In the genomic region with DNA sequence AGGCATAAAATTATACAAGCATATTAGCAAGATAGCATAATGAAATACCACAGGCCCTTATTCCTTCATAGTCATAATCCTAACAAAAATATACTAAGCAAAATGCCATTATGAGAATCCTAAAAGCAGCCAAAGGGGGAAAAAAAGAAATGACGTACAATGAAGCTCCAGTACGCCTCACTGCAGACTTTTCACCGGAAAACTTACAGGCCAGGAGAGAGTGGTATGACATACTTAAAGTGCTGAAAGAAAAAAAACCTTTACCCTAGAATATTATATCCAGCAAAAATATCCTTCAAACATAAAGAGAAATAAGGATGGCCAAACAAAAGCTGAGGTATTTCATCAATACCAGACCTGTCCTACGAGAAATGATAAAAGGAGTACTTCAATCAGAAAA, we compare ENCODE assay signal across 22 cellular contexts. TPM values are rescaled to one million over a fixed set of nuclear protein-coding genes. Genes with fewer than 3 reads are reported as not detected.
DNase-seq lines count a peak whose midpoint lies in the region; ATAC-seq, FAIRE-seq and TF ChIP-seq lines count a peak whose summit lies in the region.
"Had no signal": no experiment of that assay in that cellular context is flagged by ENCODE, and none has a peak within 500 bp of the region (broad histone marks: within the 10 kb centered on the region; RNA-seq: fewer than 3 reads in every experiment).

No MANE protein-coding gene starts in this region.

- H3K56ac ChIP-seq in mesendoderm (ENCODE audit: low read length): no peak overlapping the region

- H2AFZ ChIP-seq in K562 (ENCODE audit: low read depth, low read length): no peak overlapping the region

- peaks cover 98% of the 10 kb centered on the region for H3K9me3 ChIP-seq in HUES64 (ENCODE audit: insufficient read depth, low read depth, low read length)
- H3K9me3 ChIP-seq in K562 (replicated peaks; ENCODE audit: control insufficient read depth, insufficient read depth, low read depth, low read length): peaks cover 47% of the 10 kb centered on the region
- H3K9me3 ChIP-seq in left lung: peaks cover 3 to 100% of the 10 kb centered on the region in 2 donors

- H3K27me3 ChIP-seq in HUES64 (ENCODE audit: insufficient read depth, low read length) (no peaks in the 10 kb centered on the region), K562 (ENCODE audit: control insufficient read depth in 2 of 2, insufficient read depth in 2 of 2, low read length in 2 of 2) (no peaks in the 10 kb centered on the region), mesendoderm (ENCODE audit: insufficient read depth, low read length, poor library complexity) (no peaks in the 10 kb centered on the region), left lung (no peaks in the 10 kb centered on the region)

- H3K27ac ChIP-seq in HUES64 (ENCODE audit: low read depth, low read length): no peak overlapping the region
- H3K27ac ChIP-seq in K562 (ENCODE audit: extremely low read depth, low read depth, low read length): no peak overlapping the region
- no peak overlapping the region for H3K27ac ChIP-seq in mesendoderm (ENCODE audit: low read depth, low read length)
- H3K27ac ChIP-seq in left lung: no peak overlapping the region
- H3K27ac ChIP-seq: 22Rv1, A549 had no signal

- H3K4me3 ChIP-seq in HUES64 (ENCODE audit: low read length) (0 out of 2 replicates have a peak overlapping the region, but pooled peaks have one; percentile 21), K562 (no peak overlapping the region), mesendoderm (ENCODE audit: low read length) (peak overlapping the region; percentile 36), left lung (no peak overlapping the region)
- H3K4me3 ChIP-seq: A549 had no signal

- TF ChIP-seq POLR2A in K562 (conservative IDR thresholded peaks at IDR 0.05): no peak

- H2BK15ac ChIP-seq in mesendoderm (replicated peaks; ENCODE audit: low read depth): no peak overlapping the region

- H3K79me2 ChIP-seq in K562 (ENCODE audit: control insufficient read depth, insufficient read depth, low read length): no peaks in the 10 kb centered on the region
- H3K79me2 ChIP-seq in mesendoderm (ENCODE audit: control insufficient read depth, insufficient read depth, low read length): peaks cover 2% of the 10 kb centered on the region

- no peak for FAIRE-seq in K562 (lab: Jason Lieb, UNC)
- FAIRE-seq: A549, HTR-8/SVneo had no signal

- H3K27me3 Mint-ChIP-seq in activated naive CD8-positive, alpha-beta T cell: no peaks in the 10 kb centered on the region
- no peaks in the 10 kb centered on the region for H3K27me3 Mint-ChIP-seq in activated naive CD8-positive, alpha-beta T cell treated with anti-CD3 and anti-CD28 coated beads for 36 hours
- H3K27me3 Mint-ChIP-seq in activated T-helper 1 cell treated with anti-CD3 and anti-CD28 coated beads, Interleukin-12 subunit alpha, Interleukin-12 subunit beta, Interleukin-2, Interleukin-4 antibody, amounts not matched to agents 30 ng/mL and 10 ng/mL and 1 ng/mL, durations not matched to agents 14 hours and 24 hours and 36 hours (ENCODE audit: insufficient read depth): no peaks in the 10 kb centered on the region

- WGBS in HUES64: 96% methylated on average over 4 of the region's 4 CpGs
- 52% methylated on average over 4 of the region's 4 CpGs for WGBS in K562 (ENCODE audit: insufficient coverage, low coverage, missing lambda C conversion rate)
- no CpG with 5 or more reads among the region's 4 CpGs for WGBS in mesendoderm (ENCODE audit: extremely low coverage, insufficient coverage, low lambda C conversion rate)

- H3K4me1 Mint-ChIP-seq in activated naive CD8-positive, alpha-beta T cell (ENCODE audit: low read depth): no peaks in the 10 kb centered on the region
- H3K4me1 Mint-ChIP-seq in activated naive CD8-positive, alpha-beta T cell treated with anti-CD3 and anti-CD28 coated beads for 36 hours: no peaks in the 10 kb centered on the region
- no peaks in the 10 kb centered on the region for H3K4me1 Mint-ChIP-seq in activated T-helper 1 cell treated with anti-CD3 and anti-CD28 coated beads, Interleukin-12 subunit alpha, Interleukin-12 subunit beta, Interleukin-2, Interleukin-4 antibody, amounts not matched to agents 30 ng/mL and 10 ng/mL and 1 ng/mL, durations not matched to agents 14 hours and 24 hours and 36 hours (ENCODE audit: low read depth)

- BruUV-seq in K562 (replicated peaks; lab: Mats Ljungman, UMichigan): no TSS peak

- H3K18ac ChIP-seq in mesendoderm (ENCODE audit: low read length): no peak overlapping the region

- no peaks in the 10 kb centered on the region for H3K9me1 ChIP-seq in K562 (ENCODE audit: control insufficient read depth, insufficient read depth, low read length)

- H4K20me1 ChIP-seq in K562 (replicated peaks; ENCODE audit: control insufficient read depth, insufficient read depth, low read length): no peaks in the 10 kb centered on the region

- H3K4me2 ChIP-seq in K562 (ENCODE audit: insufficient read depth, low read length) (no peak overlapping the region), mesendoderm (ENCODE audit: low read length) (no peak overlapping the region)
- H3K4me2 ChIP-seq: A549 had no signal

- peaks cover 63% of the 10 kb centered on the region for H3K9me3 Mint-ChIP-seq in activated naive CD8-positive, alpha-beta T cell (ENCODE audit: low read depth)
- H3K9me3 Mint-ChIP-seq in activated naive CD8-positive, alpha-beta T cell treated with anti-CD3 and anti-CD28 coated beads for 36 hours: peaks cover 82% of the 10 kb centered on the region
- H3K9me3 Mint-ChIP-seq in activated T-helper 1 cell treated with anti-CD3 and anti-CD28 coated beads, Interleukin-12 subunit alpha, Interleukin-12 subunit beta, Interleukin-2, Interleukin-4 antibody, amounts not matched to agents 30 ng/mL and 10 ng/mL and 1 ng/mL, durations not matched to agents 14 hours and 24 hours and 36 hours: peaks cover 86% of the 10 kb centered on the region

- H2AK5ac ChIP-seq in mesendoderm (ENCODE audit: low read length): no peak overlapping the region

- no peak overlapping the region for H2BK5ac ChIP-seq in mesendoderm (ENCODE audit: low read length)

- H3K36me3 ChIP-seq in HUES64 (ENCODE audit: insufficient read depth, low read length): peaks cover 95% of the 10 kb centered on the region
- H3K36me3 ChIP-seq in K562 (ENCODE audit: control insufficient read depth, insufficient read depth, low read length): peaks cover 50% of the 10 kb centered on the region
- H3K36me3 ChIP-seq in mesendoderm (ENCODE audit: control insufficient read depth, insufficient read depth, low read length): peaks cover 13% of the 10 kb centered on the region
- no peaks in the 10 kb centered on the region for H3K36me3 ChIP-seq in left lung

- TF ChIP-seq EP300 in K562 (IDR thresholded peaks at IDR 0.05; ENCODE audit: low read length): no peak

- TF ChIP-seq CTCF in K562 (IDR thresholded peaks at IDR 0.05 in 2 of 3, conservative IDR thresholded peaks at IDR 0.05 in 1 of 3; ENCODE audit: insufficient read depth in 2 of 3, low read depth in 1 of 3, low read length in 3 of 3) (no peak), left lung (IDR thresholded peaks at IDR 0.05) (no peak)

- no peak overlapping the region for H2BK120ac ChIP-seq in mesendoderm (ENCODE audit: low read depth, low read length)

- no peak overlapping the region for H3K23ac ChIP-seq in mesendoderm (ENCODE audit: low read length)

- TF ChIP-seq RAD21 in K562 (CRISPR knock-in tag; conservative IDR thresholded peaks at IDR 0.05 in 1 of 2, IDR thresholded peaks at IDR 0.05 in 1 of 2): no peak

- no peak overlapping the region for H4K8ac ChIP-seq in mesendoderm (ENCODE audit: low read depth, low read length)

- peaks cover 3% of the 10 kb centered on the region for H3K79me1 ChIP-seq in mesendoderm (ENCODE audit: low read length)

- intact Hi-C loops in K562 (cut with micrococcal nuclease) (no loop called here), posterior cingulate gyrus (cut with DNase I) (no loop called here), left lung (cut with DNase I) (no loop called here)
- intact Hi-C loops in activated T-helper 1 cell treated with anti-CD3 and anti-CD28 coated beads, Interleukin-12 subunit alpha, Interleukin-12 subunit beta, Interleukin-2, Interleukin-4 antibody, amounts not matched to agents 30 ng/mL and 10 ng/mL and 1 ng/mL, durations not matched to agents 14 hours and 24 hours and 36 hours (cut with micrococcal nuclease): no loop called here

- CTCF ChIA-PET in K562 (lab: Yijun Ruan, JAX; ENCODE audit: low intra/inter-chr PET ratio): no interaction called here

- H4K5ac ChIP-seq in mesendoderm (ENCODE audit: low read length): no peak overlapping the region

- H3K36me3 Mint-ChIP-seq in activated naive CD8-positive, alpha-beta T cell: peaks cover 36% of the 10 kb centered on the region
- peaks cover 34% of the 10 kb centered on the region for H3K36me3 Mint-ChIP-seq in activated naive CD8-positive, alpha-beta T cell treated with anti-CD3 and anti-CD28 coated beads for 36 hours
- H3K36me3 Mint-ChIP-seq in activated T-helper 1 cell treated with anti-CD3 and anti-CD28 coated beads, Interleukin-12 subunit alpha, Interleukin-12 subunit beta, Interleukin-2, Interleukin-4 antibody, amounts not matched to agents 30 ng/mL and 10 ng/mL and 1 ng/mL, durations not matched to agents 14 hours and 24 hours and 36 hours (ENCODE audit: low read depth): peaks cover 4% of the 10 kb centered on the region

- H3K9ac ChIP-seq in HUES64 (ENCODE audit: low read depth, low read length) (no peak overlapping the region), K562 (ENCODE audit: insufficient read depth in 1 of 2, low read depth in 2 of 2, low read length in 2 of 2) (no peak overlapping the region), mesendoderm (ENCODE audit: low read length) (no peak overlapping the region)

- H3K27ac Mint-ChIP-seq in activated naive CD8-positive, alpha-beta T cell: no peak overlapping the region
- no peak overlapping the region for H3K27ac Mint-ChIP-seq in activated naive CD8-positive, alpha-beta T cell treated with anti-CD3 and anti-CD28 coated beads for 36 hours
- no peak overlapping the region for H3K27ac Mint-ChIP-seq in activated T-helper 1 cell treated with anti-CD3 and anti-CD28 coated beads, Interleukin-12 subunit alpha, Interleukin-12 subunit beta, Interleukin-2, Interleukin-4 antibody, amounts not matched to agents 30 ng/mL and 10 ng/mL and 1 ng/mL, durations not matched to agents 14 hours and 24 hours and 36 hours
- H3K27ac Mint-ChIP-seq: CD8-positive, alpha-beta T cell; HFFc6 had no signal

- DNase-seq in activated naive CD8-positive, alpha-beta T cell treated with anti-CD3 and anti-CD28 coated beads for 36 hours: no peak
- DNase-seq in K562 (ENCODE audit: extremely low read depth in 1 of 4, low spot score in 3 of 4): no peak
- peak; percentile 12 for DNase-seq in mesendoderm
- no peak for DNase-seq in activated T-helper 1 cell treated with anti-CD3 and anti-CD28 coated beads, Interleukin-12 subunit alpha, Interleukin-12 subunit beta, Interleukin-2, Interleukin-4 antibody, amounts not matched to agents 30 ng/mL and 10 ng/mL and 1 ng/mL, durations not matched to agents 14 hours and 24 hours and 36 hours (ENCODE audit: low spot score)
- no peak for DNase-seq in posterior cingulate gyrus
- no peak for DNase-seq in left lung
- DNase-seq: AML-193; Calu3; CD8-positive, alpha-beta T cell; DMS79 treated with DMSO at 0.1 percent for 48 hours; GF-D8; GOT3; H7; HFFc6; IMR-90; KBM-7 had no signal

- H3K4ac ChIP-seq in mesendoderm (ENCODE audit: low read depth, low read length): no peak overlapping the region

- H3K4me1 ChIP-seq in HUES64 (ENCODE audit: insufficient read depth, low read length) (no peaks in the 10 kb centered on the region), K562 (replicated peaks in 1 of 2; ENCODE audit: control insufficient read depth in 2 of 2, insufficient read depth in 2 of 2, low read length in 2 of 2) (no peaks in the 10 kb centered on the region), mesendoderm (ENCODE audit: control insufficient read depth, low read depth, low read length) (no peaks in the 10 kb centered on the region), left lung (no peaks in the 10 kb centered on the region)
- H3K4me1 ChIP-seq: A549 had no signal

- in situ Hi-C loops in K562 (cut with MboI): no loop called here

- peak overlapping the region; percentile 3 for H3K4me3 Mint-ChIP-seq in activated naive CD8-positive, alpha-beta T cell
- H3K4me3 Mint-ChIP-seq in activated naive CD8-positive, alpha-beta T cell treated with anti-CD3 and anti-CD28 coated beads for 36 hours: no peak overlapping the region
- no peak overlapping the region for H3K4me3 Mint-ChIP-seq in activated T-helper 1 cell treated with anti-CD3 and anti-CD28 coated beads, Interleukin-12 subunit alpha, Interleukin-12 subunit beta, Interleukin-2, Interleukin-4 antibody, amounts not matched to agents 30 ng/mL and 10 ng/mL and 1 ng/mL, durations not matched to agents 14 hours and 24 hours and 36 hours
- H3K4me3 Mint-ChIP-seq: CD8-positive, alpha-beta T cell; HFFc6 had no signal

- no peak for ATAC-seq in K562
- ATAC-seq in left lung: no peak
- ATAC-seq: A549; CD8-positive, alpha-beta T cell; HCT116 had no signal

- POLR2A ChIA-PET in K562 (lab: Yijun Ruan, JAX): interaction anchor here (1.2 kb wide), 1 partner anchor 65 kb away, joined by 3 read pairs; no protein-coding TSS in a partner anchor

RNA-seq across cellular contexts. Expression of gene ZNF695, which starts 19.5 kb away (rescaled TPM):
- under 1 TPM; 0.20 to 0.68 TPM for total RNA-seq in activated naive CD8-positive, alpha-beta T cell treated with anti-CD3 and anti-CD28 coated beads for 36 hours
- 10.3 TPM for polyA plus RNA-seq in HUES64 (2013, experiment 1 of 2)
- 13.4 TPM for polyA plus RNA-seq in HUES64 (2013, experiment 2 of 2)
- 15.9 and 40.0 TPM in 2 replicates for total RNA-seq in K562 (2011; cell fraction: chromatin; rRNA removed; ENCODE audit: low replicate concordance)
- total RNA-seq in K562 (2011; cell fraction: nucleolus; rRNA removed): 8.9 and 10.5 TPM in 2 replicates
- 16.4 and 22.7 TPM in 2 replicates for total RNA-seq in K562 (2011; cell fraction: nucleoplasm; rRNA removed)
- total RNA-seq in K562 (2014; rRNA removed) (10.9 and 11.5 TPM in 2 replicates), K562 (2014; rRNA removed; fragmentation: Illumina TruSeq; extraction: Trizol) (15.2 and 15.7 TPM in 2 replicates), K562 (2015; rRNA removed; fragmentation: Illumina TruSeq; extraction: Trizol) (10.2 and 10.6 TPM in 2 replicates), K562 (2021) (10.9 and 13.7 TPM in 2 replicates), left lung (1 to 10 TPM in 1 of 2 donors, under 1 TPM in 1; 0.13 to 1.0 TPM)
- polyA plus RNA-seq in K562 (2011; rRNA removed) (8.7 and 9.0 TPM in 2 replicates), K562 (2014; fragmentation: Illumina TruSeq; extraction: Trizol) (11.1 and 12.1 TPM in 2 replicates), K562 (2014; fragmentation: Nextera tagmentation; extraction: Ambion mirVana) (1 to 10 TPM; 8.7 to 8.8 TPM), K562 (2014; rRNA removed) (6.4 and 11.1 TPM in 2 replicates)
- 3.3 and 9.2 TPM in 2 replicates for polyA plus RNA-seq in K562 (2011; cell fraction: cytosol; rRNA removed)
- polyA plus RNA-seq in K562 (2011; cell fraction: nucleus; rRNA removed): 7.5 and 9.3 TPM in 2 replicates
- polyA plus RNA-seq in K562 (2012): 9.8 and 9.9 TPM in 2 replicates
- 12.7 and 15.3 TPM in 2 replicates for polyA minus RNA-seq in K562 (2011; rRNA and poly(A)+ RNA removed)
- 3.7 and 5.2 TPM in 2 replicates for polyA minus RNA-seq in K562 (2011; cell fraction: cytosol; rRNA and poly(A)+ RNA removed)
- 4.8 and 11.7 TPM in 2 replicates for polyA minus RNA-seq in K562 (2011; cell fraction: nucleus; rRNA and poly(A)+ RNA removed)
- 9.0 TPM for polyA plus RNA-seq in mesendoderm (2013, experiment 1 of 2)
- 9.7 TPM for polyA plus RNA-seq in mesendoderm (2013, experiment 2 of 2)
- total RNA-seq in activated T-helper 1 cell treated with anti-CD3 and anti-CD28 coated beads, Interleukin-12 subunit alpha, Interleukin-12 subunit beta, Interleukin-2, Interleukin-4 antibody, amounts not matched to agents 30 ng/mL and 10 ng/mL and 1 ng/mL, durations not matched to agents 14 hours and 24 hours and 36 hours: 0.27 and 0.57 TPM in 2 replicates
- total RNA-seq: CD8-positive, alpha-beta T cell had no signal

RNA-seq across cellular contexts. Expression of gene AHCTF1, which starts 56.6 kb away (rescaled TPM):
- 10 to 100 TPM; 52.2 to 62.2 TPM for total RNA-seq in activated naive CD8-positive, alpha-beta T cell treated with anti-CD3 and anti-CD28 coated beads for 36 hours
- polyA plus RNA-seq in HUES64 (2013, experiment 1 of 2): 36.0 TPM
- polyA plus RNA-seq in HUES64 (2013, experiment 2 of 2): 36.1 TPM
- total RNA-seq in K562 (2011; cell fraction: chromatin; rRNA removed; ENCODE audit: low replicate concordance): 56.4 and 208 TPM in 2 replicates
- total RNA-seq in K562 (2011; cell fraction: nucleolus; rRNA removed): 25.7 and 46.8 TPM in 2 replicates
- total RNA-seq in K562 (2011; cell fraction: nucleoplasm; rRNA removed): 71.2 and 79.8 TPM in 2 replicates
- total RNA-seq in K562 (2014; rRNA removed): 46.2 and 49.6 TPM in 2 replicates
- total RNA-seq in K562 (2014; rRNA removed; fragmentation: Illumina TruSeq; extraction: Trizol): 97.4 and 99.7 TPM in 2 replicates
- total RNA-seq in K562 (2015; rRNA removed; fragmentation: Illumina TruSeq; extraction: Trizol): 92.6 and 102 TPM in 2 replicates
- total RNA-seq in K562 (2021): 62.6 and 69.8 TPM in 2 replicates
- polyA plus RNA-seq in K562 (2011; rRNA removed): 31.2 and 47.6 TPM in 2 replicates
- polyA plus RNA-seq in K562 (2011; cell fraction: cytosol; rRNA removed): 9.3 and 16.0 TPM in 2 replicates
- polyA plus RNA-seq in K562 (2011; cell fraction: nucleus; rRNA removed): 37.7 and 54.5 TPM in 2 replicates
- polyA plus RNA-seq in K562 (2012): 27.4 and 31.3 TPM in 2 replicates
- 69.0 and 88.0 TPM in 2 replicates for polyA plus RNA-seq in K562 (2014; fragmentation: Illumina TruSeq; extraction: Trizol)
- 10 to 100 TPM in 1 of 2 experiments, 1 to 10 TPM in 1; 9.4 to 15.4 TPM for polyA plus RNA-seq in K562 (2014; fragmentation: Nextera tagmentation; extraction: Ambion mirVana)
- polyA plus RNA-seq in K562 (2014; rRNA removed): 44.6 and 46.1 TPM in 2 replicates
- 132 and 152 TPM in 2 replicates for polyA minus RNA-seq in K562 (2011; rRNA and poly(A)+ RNA removed)
- polyA minus RNA-seq in K562 (2011; cell fraction: cytosol; rRNA and poly(A)+ RNA removed): 40.0 and 55.9 TPM in 2 replicates
- 68.8 and 102 TPM in 2 replicates for polyA minus RNA-seq in K562 (2011; cell fraction: nucleus; rRNA and poly(A)+ RNA removed)
- 27.5 TPM for polyA plus RNA-seq in mesendoderm (2013, experiment 1 of 2)
- polyA plus RNA-seq in mesendoderm (2013, experiment 2 of 2): 28.5 TPM
- 56.1 and 60.5 TPM in 2 replicates for total RNA-seq in activated T-helper 1 cell treated with anti-CD3 and anti-CD28 coated beads, Interleukin-12 subunit alpha, Interleukin-12 subunit beta, Interleukin-2, Interleukin-4 antibody, amounts not matched to agents 30 ng/mL and 10 ng/mL and 1 ng/mL, durations not matched to agents 14 hours and 24 hours and 36 hours
- 10 to 100 TPM; 22.4 to 30.8 TPM for total RNA-seq in left lung

Comparison
In these comparisons a context has a peak if more than half of its experiments do, and no peak if none do; other contexts are left out.
1. H3K4me3 ChIP-seq: peak in HUES64 (single experiment) and mesendoderm (single experiment); none in K562 (single experiment) and left lung (0 of 2).